Comparison of ENCODE assay signal across 8 cellular contexts in the genomic region with DNA sequence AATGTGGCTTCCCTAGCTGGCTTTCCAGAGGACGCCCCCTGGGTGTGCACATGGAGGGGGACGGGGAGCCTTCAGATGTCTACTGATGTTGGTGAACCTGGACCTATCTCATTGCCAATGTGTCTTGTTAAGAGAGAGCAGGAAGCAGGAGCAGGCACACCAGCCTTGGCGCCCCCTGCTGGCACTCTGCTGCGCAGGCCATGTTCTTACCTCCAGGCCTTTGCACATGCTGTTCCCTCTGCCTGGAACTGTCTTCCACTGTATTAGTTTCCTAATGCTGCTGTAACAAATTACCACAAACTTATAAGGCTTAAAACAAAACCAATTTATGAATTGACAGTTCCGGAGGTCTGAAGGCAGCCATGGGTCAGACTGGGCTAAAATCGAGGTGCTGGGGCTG. TPM values are rescaled to one million over a fixed set of nuclear protein-coding genes. Genes with fewer than 3 reads are reported as not detected.
DNase-seq lines count a peak whose midpoint lies in the region; FAIRE-seq and TF ChIP-seq lines count a peak whose summit lies in the region.

No MANE protein-coding gene starts in this region.

- H3K9me2 ChIP-seq in hepatocyte (replicated peaks; ENCODE audit: insufficient read depth) = no peaks in the 10 kb centered on the region

- H3K4me2 ChIP-seq in hepatocyte = no peak overlapping the region

- no peaks in the 10 kb centered on the region for H3K27me3 ChIP-seq in hepatocyte
- no peaks in the 10 kb centered on the region for H3K27me3 ChIP-seq in Peyer's patch

- no peaks in the 10 kb centered on the region for H4K20me1 ChIP-seq in hepatocyte (ENCODE audit: insufficient read depth, poor library complexity, severe bottlenecking)

- H3K27ac ChIP-seq in hepatocyte (no peak overlapping the region), Peyer's patch (no peak overlapping the region)

- no peak overlapping the region for H3K4me3 ChIP-seq in AG09309 (ENCODE audit: control insufficient read depth, low read depth, low read length)
- no peak overlapping the region for H3K4me3 ChIP-seq in WI38 (ENCODE audit: low read depth, low read length)
- H3K4me3 ChIP-seq in hepatocyte = no peak overlapping the region
- no peak overlapping the region for H3K4me3 ChIP-seq in Peyer's patch

- H2AFZ ChIP-seq in hepatocyte = no peak overlapping the region

- TF ChIP-seq POLR2A in Peyer's patch (IDR thresholded peaks at IDR 0.05) = no peak

- H3K4me1 ChIP-seq in hepatocyte (ENCODE audit: insufficient read depth) (no peaks in the 10 kb centered on the region), Peyer's patch (no peaks in the 10 kb centered on the region)

- DNase-seq in AG09309 (ENCODE audit: low read depth) = no peak
- no peak for DNase-seq in hepatocyte (ENCODE audit: low spot score)
- no peak for DNase-seq in HTR-8/SVneo (ENCODE audit: insufficient read length, low spot score)
- no peak for DNase-seq in NCI-H526 treated with DMSO at 0.1 percent for 48 hours (lab: John Stamatoyannopoulos, UW)
- no peak for DNase-seq in Peyer's patch
- DNase-seq in NCI-H2196 treated with DMSO at 0.1 percent for 48 hours (lab: John Stamatoyannopoulos, UW; ENCODE audit: unreplicated experiment) = no peak

- peak; percentile 38 for TF ChIP-seq CTCF in AG09309 (IDR thresholded peaks at IDR 0.05; ENCODE audit: control insufficient read depth, insufficient read depth, low read depth, low read length, missing control alignments)
- peak; percentile 43 for TF ChIP-seq CTCF in GM12874 (IDR thresholded peaks at IDR 0.05; ENCODE audit: insufficient read depth, low read depth, low read length)
- peak; percentile 15; the same call in 1 of the 2 replicates for TF ChIP-seq CTCF in WI38 (IDR thresholded peaks at IDR 0.05; ENCODE audit: low read depth, low read length)
- peak; percentile 8 for TF ChIP-seq CTCF in hepatocyte (IDR thresholded peaks at IDR 0.05; ENCODE audit: poor library complexity)
- peak in 1 of 6 experiments; percentile 17 for TF ChIP-seq CTCF in Peyer's patch (IDR thresholded peaks at IDR 0.05)

- H3K79me2 ChIP-seq in hepatocyte = no peaks in the 10 kb centered on the region

- H3K36me3 ChIP-seq in hepatocyte (replicated peaks; ENCODE audit: insufficient read depth, low read depth) = no peaks in the 10 kb centered on the region
- H3K36me3 ChIP-seq in Peyer's patch = no peaks in the 10 kb centered on the region

- no peaks in the 10 kb centered on the region for H3K9me3 ChIP-seq in hepatocyte (ENCODE audit: low read depth)
- no peaks in the 10 kb centered on the region for H3K9me3 ChIP-seq in Peyer's patch

- FAIRE-seq in HTR-8/SVneo (lab: Jason Lieb, UNC) = no peak

- 89% methylated on average over 6 of the region's 6 CpGs for WGBS in hepatocyte (ENCODE audit: low lambda C conversion rate, missing lambda C conversion rate)

RNA-seq across cellular contexts. Expression of a gene that starts 23.6 kb away (rescaled TPM):
- total RNA-seq in hepatocyte (3.2 and 4.4 TPM in 2 replicates), Peyer's patch (1 to 10 TPM in 3 of 4 donors, under 1 TPM in 1; 0.53 to 2.8 (median 1.5) TPM)
- polyA plus RNA-seq in hepatocyte = 2.3 and 2.6 TPM in 2 replicates
